ENCODE assay signal across 15 cellular contexts in the genomic region with DNA sequence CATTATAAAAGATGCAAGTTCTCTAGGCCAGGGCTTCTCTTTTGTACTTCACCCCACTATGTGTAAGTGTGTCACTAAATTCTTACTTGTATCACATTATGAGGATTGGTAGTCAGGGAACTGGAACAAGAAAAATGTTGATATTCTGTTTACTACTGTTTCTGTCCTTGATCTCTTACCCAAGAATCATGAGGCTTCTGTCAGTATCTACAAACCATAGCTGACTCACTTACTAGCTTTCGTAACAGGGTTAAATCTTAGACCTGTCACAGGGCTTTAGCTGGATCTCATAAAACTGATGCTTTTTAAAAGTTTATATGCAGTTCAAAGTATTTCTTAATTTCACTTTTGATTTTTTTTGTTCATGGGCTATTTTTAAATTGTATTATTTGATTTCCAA.
DNase-seq lines count a peak whose midpoint lies in the region; TF ChIP-seq lines count a peak whose summit lies in the region.
"Had no signal": no experiment of that assay in that cellular context is flagged by ENCODE, and none has a peak within 500 bp of the region (broad histone marks: within the 10 kb centered on the region; RNA-seq: fewer than 3 reads in every experiment).

No MANE protein-coding gene starts in this region.

- H3K56ac ChIP-seq in H9 (ENCODE audit: insufficient read length, low read depth, low read length): no peak overlapping the region

- no peaks in the 10 kb centered on the region for H3K36me3 ChIP-seq in HAP-1 (replicated peaks)
- H3K36me3 ChIP-seq: BLaER1 had no signal

- H3K23me2 ChIP-seq in H9 (ENCODE audit: insufficient read length, low read depth, low read length, poor library complexity, severe bottlenecking): no peaks in the 10 kb centered on the region

- H3K27me3 Mint-ChIP-seq in H9 (ENCODE audit: low read depth): no peaks in the 10 kb centered on the region
- H3K27me3 Mint-ChIP-seq: activated naive CD8-positive, alpha-beta T cell treated with anti-CD3 and anti-CD28 coated beads, Interleukin-2, amount 10 ng/mL, durations not matched to agents 7 days and 5 days had no signal

- no peaks in the 10 kb centered on the region for H3K79me1 ChIP-seq in H9 (ENCODE audit: insufficient read depth, low read depth, low read length, poor library complexity, severe bottlenecking)

- H2AFZ ChIP-seq in H9 (ENCODE audit: low read length): no peak overlapping the region

- no peak overlapping the region for H3T11ph ChIP-seq in H9 (ENCODE audit: low read length)

- H2BK12ac ChIP-seq in H9 (ENCODE audit: insufficient read length, low read depth, low read length): no peak overlapping the region

- H4K5ac ChIP-seq in H9 (ENCODE audit: insufficient read length, low read depth, low read length): no peak overlapping the region

- H2BK15ac ChIP-seq in H9 (ENCODE audit: low read depth, low read length): no peak overlapping the region

- H4K20me1 ChIP-seq in H9 (ENCODE audit: control insufficient read depth, insufficient read depth, insufficient read length): no peaks in the 10 kb centered on the region
- H4K20me1 ChIP-seq: BLaER1 had no signal

- H3K27me3 ChIP-seq in HAP-1 (ENCODE audit: low read depth) (no peaks in the 10 kb centered on the region), H9 (ENCODE audit: insufficient read depth, low read length) (no peaks in the 10 kb centered on the region)
- H3K27me3 ChIP-seq: BLaER1 had no signal

- no peak overlapping the region for H2BK5ac ChIP-seq in H9 (ENCODE audit: insufficient read length, low read length)

- H2BK120ac ChIP-seq in H9 (ENCODE audit: low read depth, low read length, poor library complexity, severe bottlenecking): no peak overlapping the region

- no peaks in the 10 kb centered on the region for H3K4me1 Mint-ChIP-seq in H9
- H3K4me1 Mint-ChIP-seq: activated naive CD8-positive, alpha-beta T cell treated with anti-CD3 and anti-CD28 coated beads, Interleukin-2, amount 10 ng/mL, durations not matched to agents 7 days and 5 days had no signal

- H3K4me3 ChIP-seq in AG04449 (ENCODE audit: low read depth, low read length) (no peak overlapping the region), astrocyte of the spinal cord (ENCODE audit: low read depth, low read length) (no peak overlapping the region), HAP-1 (no peak overlapping the region)
- H3K4me3 ChIP-seq: BLaER1 had no signal

- no peak overlapping the region for H2AK5ac ChIP-seq in H9 (ENCODE audit: insufficient read length, low read length)

- H3K9me3 Mint-ChIP-seq in H9: peaks cover 2 to 4% of the 10 kb centered on the region in 2 experiments; a peak in 3 of 5 replicates

- no peak overlapping the region for H3K4me2 ChIP-seq in H9 (ENCODE audit: insufficient read depth, insufficient read length, low read length)
- H3K4me2 ChIP-seq: BLaER1 had no signal

- H3K23ac ChIP-seq in H9 (ENCODE audit: insufficient read length, low read depth, low read length): no peak overlapping the region

- no peak overlapping the region for H3K9ac ChIP-seq in H9 (ENCODE audit: extremely low read depth, insufficient read length, low read length)
- H3K9ac ChIP-seq: BLaER1 had no signal

- no peak overlapping the region for H3K27ac Mint-ChIP-seq in H9
- H3K27ac Mint-ChIP-seq: activated naive CD8-positive, alpha-beta T cell treated with anti-CD3 and anti-CD28 coated beads, Interleukin-2, amount 10 ng/mL, durations not matched to agents 7 days and 5 days had no signal

- H4K8ac ChIP-seq in H9 (replicated peaks; ENCODE audit: insufficient read length, low read depth, low read length): no peak overlapping the region

- no CpG with 5 or more reads among the region's 1 CpG for WGBS in H9 (ENCODE audit: extremely low coverage, insufficient read length, low lambda C conversion rate)

- peak; percentile 59 for DNase-seq in AG04449 (ENCODE audit: low read depth, low spot score)
- peak; percentile 86 for DNase-seq in HCEC 1CT
- peak; percentile 20 for DNase-seq in astrocyte of the spinal cord (ENCODE audit: low read depth, low spot score)
- peak; percentile 94 for DNase-seq in iris pigment epithelial cell (ENCODE audit: low read depth)
- DNase-seq in HAP-1 (ENCODE audit: low spot score in 2 of 2): no peak
- no peak for DNase-seq in hypothalamus (lab: John Stamatoyannopoulos, UW)
- no peak for DNase-seq in dermis blood vessel endothelial cell
- no peak for DNase-seq in H9
- DNase-seq: activated CD8-positive, alpha-beta memory T cell treated with anti-CD3 and anti-CD28 coated beads, Interleukin-2, amount 50 U/mL, for 4 hours; activated naive CD8-positive, alpha-beta T cell treated with anti-CD3 and anti-CD28 coated beads, Interleukin-2, amount 10 ng/mL, durations not matched to agents 7 days and 5 days; mesendoderm; NCI-H1436 treated with DMSO at 0.1 percent for 48 hours; occipital lobe; stimulated activated CD4-positive, alpha-beta T cell treated with anti-CD3 and anti-CD28 coated beads, Interleukin-15, amount 100 ng/mL, for 24 hours had no signal

- no peak overlapping the region for H3K27ac ChIP-seq in H9 (ENCODE audit: insufficient read length, low read depth, low read length)
- H3K27ac ChIP-seq: BLaER1 had no signal

- H3K4me1 ChIP-seq in HAP-1 (no peaks in the 10 kb centered on the region), H9 (ENCODE audit: insufficient read depth, low read length) (no peaks in the 10 kb centered on the region)
- H3K4me1 ChIP-seq: BLaER1 had no signal

- no peak overlapping the region for H3K18ac ChIP-seq in H9 (ENCODE audit: insufficient read length, low read depth, low read length)

- no peaks in the 10 kb centered on the region for H3K79me2 ChIP-seq in H9 (ENCODE audit: insufficient read depth, low read length)

- no peaks in the 10 kb centered on the region for H3K9me3 ChIP-seq in HAP-1
- H3K9me3 ChIP-seq in H9 (ENCODE audit: control insufficient read depth, low read depth, low read length): no peaks in the 10 kb centered on the region

- POLR2A ChIA-PET in AG04449 (lab: Yijun Ruan, JAX): no interaction called here

- no peaks in the 10 kb centered on the region for H3K36me3 Mint-ChIP-seq in H9 (ENCODE audit: insufficient read depth in 1 of 3, low read depth in 3 of 3)
- H3K36me3 Mint-ChIP-seq: activated naive CD8-positive, alpha-beta T cell treated with anti-CD3 and anti-CD28 coated beads, Interleukin-2, amount 10 ng/mL, durations not matched to agents 7 days and 5 days had no signal

- no peak overlapping the region for H3K4ac ChIP-seq in H9 (ENCODE audit: low read depth, low read length)

- no peak overlapping the region for H4K91ac ChIP-seq in H9 (ENCODE audit: insufficient read length, low read depth, low read length)

- TF ChIP-seq CTCF in AG04449 (IDR thresholded peaks at IDR 0.05; ENCODE audit: insufficient read depth, low read length, missing control alignments): no peak
- no peak for TF ChIP-seq CTCF in astrocyte of the spinal cord (IDR thresholded peaks at IDR 0.05; ENCODE audit: low read depth, low read length)
- no peak for TF ChIP-seq CTCF in H9 (conservative IDR thresholded peaks at IDR 0.05)

- CTCF ChIA-PET in AG04449 (lab: Yijun Ruan, JAX): no interaction called here

- in situ Hi-C loops in astrocyte of the spinal cord (cut with HindIII; ENCODE audit: low sequenced_read_pairs): no loop called here
- in situ Hi-C loops in HAP-1 (cut with MboI; ENCODE audit: low sequenced_read_pairs): no loop called here

- H3K14ac ChIP-seq in H9 (ENCODE audit: insufficient read depth, low read length): no peak overlapping the region

- H3K4me3 Mint-ChIP-seq in H9: no peak overlapping the region
- H3K4me3 Mint-ChIP-seq: activated naive CD8-positive, alpha-beta T cell treated with anti-CD3 and anti-CD28 coated beads, Interleukin-2, amount 10 ng/mL, durations not matched to agents 7 days and 5 days had no signal

- no peak overlapping the region for H2BK20ac ChIP-seq in H9 (ENCODE audit: low read depth, low read length, poor library complexity, severe bottlenecking)

Comparison
In these comparisons a context has a peak if more than half of its experiments do, and no peak if none do; other contexts are left out.
1. DNase-seq: peak in AG04449 (single experiment), HCEC 1CT (single experiment), astrocyte of the spinal cord (single experiment) and iris pigment epithelial cell (single experiment); none in HAP-1 (0 of 2), hypothalamus (0 of 51), dermis blood vessel endothelial cell (single experiment) and H9 (single experiment).